19 cellular contexts compared by ENCODE assay signal in genomic region chr2:3958465-3958864, GRCh38.
"Had no signal": no experiment of that assay in that cellular context is flagged by ENCODE, and none has a peak within 500 bp of the region (broad histone marks: within the 10 kb centered on the region; RNA-seq: fewer than 3 reads in every experiment).

No MANE protein-coding gene starts in this region.

- H3K4me3 Mint-ChIP-seq: effector memory CD8-positive, alpha-beta T cell; naive thymus-derived CD4-positive, alpha-beta T cell had no signal

- H3K27ac Mint-ChIP-seq: effector memory CD8-positive, alpha-beta T cell; naive thymus-derived CD4-positive, alpha-beta T cell had no signal

- H3K36me3 ChIP-seq: esophagus squamous epithelium, gastrocnemius medialis, heart right ventricle, left lung, lower lobe of right lung had no signal

- H3K9me3 Mint-ChIP-seq: effector memory CD8-positive, alpha-beta T cell had no signal

- DNase-seq: dermis blood vessel endothelial cell; dorsolateral prefrontal cortex; effector CD8-positive, alpha-beta T cell; effector memory CD8-positive, alpha-beta T cell; esophagus squamous epithelium; foreskin fibroblast; foreskin melanocyte; gastrocnemius medialis; glutamatergic neuron; head of caudate nucleus; heart right ventricle; hippocampal formation; left cardiac atrium; left lung; left ventricle myocardium superior; lower lobe of right lung; mesenchymal stem cell; naive thymus-derived CD4-positive, alpha-beta T cell had no signal

- ATAC-seq: effector memory CD8-positive, alpha-beta T cell; gastrocnemius medialis; heart right ventricle; left cardiac atrium; left lung; left ventricle myocardium superior; naive thymus-derived CD4-positive, alpha-beta T cell had no signal

- H3K36me3 Mint-ChIP-seq: naive thymus-derived CD4-positive, alpha-beta T cell had no signal

- H3K27me3 ChIP-seq: gastrocnemius medialis, left lung had no signal

- H3K27ac ChIP-seq: coronary artery, dorsolateral prefrontal cortex, esophagus squamous epithelium, gastrocnemius medialis, heart right ventricle, left lung, lower lobe of right lung had no signal

- H3K27me3 Mint-ChIP-seq: effector memory CD8-positive, alpha-beta T cell had no signal

- H3K9me3 ChIP-seq: esophagus squamous epithelium, gastrocnemius medialis, heart right ventricle, left lung, lower lobe of right lung had no signal

- H3K4me3 ChIP-seq: coronary artery, dorsolateral prefrontal cortex, esophagus squamous epithelium, gastrocnemius medialis, heart right ventricle, left lung, lower lobe of right lung had no signal

- H3K4me1 ChIP-seq: esophagus squamous epithelium, gastrocnemius medialis, heart right ventricle, left lung, lower lobe of right lung had no signal
